Comparison of ENCODE assay signal across 25 cellular contexts in the genomic region with DNA sequence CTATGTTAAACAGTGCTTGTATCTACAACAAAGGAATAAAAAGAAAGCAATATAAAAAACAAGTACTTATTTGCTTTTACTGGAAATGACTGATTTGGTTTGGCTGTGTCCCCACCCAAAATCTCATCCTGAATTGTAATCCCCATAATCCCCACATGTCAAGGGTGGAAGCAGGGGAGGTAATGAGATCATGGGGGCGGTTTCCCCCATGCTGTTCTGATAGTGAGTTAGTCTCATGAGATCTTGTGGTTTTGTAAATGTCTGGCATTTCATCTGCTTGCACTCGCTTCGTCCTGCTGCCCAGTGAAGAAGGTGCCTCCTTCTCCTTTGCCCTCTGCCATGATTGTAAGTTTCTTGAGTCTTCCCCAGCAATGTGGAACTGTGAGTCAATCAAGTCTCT. TPM values are rescaled to one million over a fixed set of nuclear protein-coding genes. Genes with fewer than 3 reads are reported as not detected.
"Had no signal": no experiment of that assay in that cellular context is flagged by ENCODE, and none has a peak within 500 bp of the region (broad histone marks: within the 10 kb centered on the region; RNA-seq: fewer than 3 reads in every experiment).

No MANE protein-coding gene starts in this region.

- H3K36me3 ChIP-seq: ascending aorta, MG63 had no signal

- H3K4me3 ChIP-seq: ascending aorta, body of pancreas, MG63 had no signal

- DNase-seq: activated CD4-positive, alpha-beta T cell treated with anti-CD3 and anti-CD28 coated beads for 4 hours; activated CD8-positive, alpha-beta memory T cell treated with anti-CD3 and anti-CD28 coated beads, Interleukin-2, amount 50 U/mL, for 4 hours; activated CD8-positive, alpha-beta T cell treated with anti-CD3 and anti-CD28 coated beads for 36 hours; activated effector memory CD4-positive, alpha-beta T cell treated with Interleukin-2 at 50 U/mL for 16 hours; activated naive CD4-positive, alpha-beta T cell; amniotic stem cell; body of pancreas; central memory CD4-positive, alpha-beta T cell; MG63; MV-4-11; NCI-H1105; NCI-H1436; NCI-H1694 treated with DMSO at 0.1 percent for 48 hours; NCI-H2029 treated with DMSO at 0.1 percent for 48 hours; NCI-H524 treated with DMSO at 0.1 percent for 48 hours; NCI-H774; NK-92 treated with Interleukin-12 subunit alpha and Interleukin-12 subunit beta, amount 100 ng/mL, for 24 hours; PC-3; SHP77; T-helper 17 cell; T-helper 9 cell had no signal

- H3K27me3 ChIP-seq: ascending aorta, body of pancreas, MG63 had no signal

- H3K27ac ChIP-seq: ascending aorta, body of pancreas, KMS-11 had no signal

- ATAC-seq: activated CD4-positive, CD25-positive, alpha-beta regulatory T cell treated with anti-CD3 and anti-CD28 coated beads, Interleukin-2, amount 50 U/mL, for 24 hours; activated CD8-positive, alpha-beta T cell treated with anti-CD3 and anti-CD28 coated beads for 36 hours; body of pancreas; PC-3; T-helper 17 cell had no signal

- H3K9me3 ChIP-seq: ascending aorta, body of pancreas, MG63 had no signal

- H3K4me1 ChIP-seq: ascending aorta, body of pancreas had no signal

RNA-seq across cellular contexts. Expression of a gene that starts 19.8 kb away (rescaled TPM):
- total RNA-seq: activated CD8-positive, alpha-beta T cell treated with anti-CD3 and anti-CD28 coated beads for 36 hours; ascending aorta; chondrocyte; PC-3 had no signal
